In genomic region chr11:82718841-82719240, GRCh38 we compare ENCODE assay signal across 18 cellular contexts. TPM values are rescaled to one million over a fixed set of nuclear protein-coding genes. Genes with fewer than 3 reads are reported as not detected.
DNase-seq lines count a peak whose midpoint lies in the region; ATAC-seq and TF ChIP-seq lines count a peak whose summit lies in the region.
"Had no signal": no experiment of that assay in that cellular context is flagged by ENCODE, and none has a peak within 500 bp of the region (broad histone marks: within the 10 kb centered on the region; RNA-seq: fewer than 3 reads in every experiment).

No MANE protein-coding gene starts in this region.

- no peaks in the 10 kb centered on the region for H3K9me2 ChIP-seq in OCI-LY7 (ENCODE audit: insufficient read depth, low read length)

- no peaks in the 10 kb centered on the region for H3K4me1 ChIP-seq in OCI-LY7 (ENCODE audit: insufficient read depth, low read length, poor library complexity, severe bottlenecking)
- H3K4me1 ChIP-seq: HAP-1 had no signal

- no peaks in the 10 kb centered on the region for H3K79me2 ChIP-seq in OCI-LY7 (ENCODE audit: insufficient read depth, low read depth, low read length)

- H3K36me3 Mint-ChIP-seq in effector memory CD8-positive, alpha-beta T cell (ENCODE audit: insufficient read depth): no peaks in the 10 kb centered on the region
- H3K36me3 Mint-ChIP-seq in nephron progenitor cell (ENCODE audit: low read depth): no peaks in the 10 kb centered on the region

- H3K27ac Mint-ChIP-seq in effector memory CD8-positive, alpha-beta T cell: no peak overlapping the region
- no peak overlapping the region for H3K27ac Mint-ChIP-seq in nephron progenitor cell
- H3K27ac Mint-ChIP-seq: HFFc6 had no signal

- CTCF ChIA-PET in OCI-LY7 (lab: Charles Lee; ENCODE audit: unreplicated experiment): no interaction called here

- H3K4me3 ChIP-seq in dorsolateral prefrontal cortex (peak overlapping the region in 23 of 59 donors; percentile 3 to 47 (median 13)), OCI-LY7 (ENCODE audit: low read depth, low read length, poor library complexity, severe bottlenecking) (no peak overlapping the region)
- H3K4me3 ChIP-seq: GM23248, HAP-1, MG63, SJSA1 had no signal

- no peaks in the 10 kb centered on the region for H4K20me1 ChIP-seq in OCI-LY7 (ENCODE audit: insufficient read depth, low read length)

- H3K9me3 ChIP-seq in OCI-LY7 (ENCODE audit: low read length): no peaks in the 10 kb centered on the region
- H3K9me3 ChIP-seq: HAP-1, MG63, SJSA1 had no signal

- BruUV-seq in OCI-LY7 (replicated peaks; lab: Mats Ljungman, UMichigan): no TSS peak

- H3K27ac ChIP-seq in VCaP: peak overlapping the region; percentile 10; the same call in 1 of the 2 replicates
- peak overlapping the region; percentile 49 to 97 (median 91) for H3K27ac ChIP-seq in dorsolateral prefrontal cortex
- no peak overlapping the region for H3K27ac ChIP-seq in OCI-LY7 (ENCODE audit: low read depth, low read length, poor library complexity, severe bottlenecking)
- H3K27ac ChIP-seq: GM23248, SJSA1 had no signal

- no peaks in the 10 kb centered on the region for H3K27me3 ChIP-seq in dorsolateral prefrontal cortex
- H3K27me3 ChIP-seq: MG63, SJSA1 had no signal

- no peak overlapping the region for H3K4me3 Mint-ChIP-seq in effector memory CD8-positive, alpha-beta T cell
- H3K4me3 Mint-ChIP-seq in nephron progenitor cell: no peak overlapping the region
- H3K4me3 Mint-ChIP-seq: HFFc6 had no signal

- POLR2A ChIA-PET in OCI-LY7 (lab: Charles Lee): interaction anchor here (0.6 kb wide), 1 partner anchor 174 kb away, joined by 3 read pairs; no protein-coding TSS in a partner anchor

- no peaks in the 10 kb centered on the region for H3K36me3 ChIP-seq in OCI-LY7 (ENCODE audit: insufficient read depth, low read length)
- H3K36me3 ChIP-seq: HAP-1, MG63, SJSA1 had no signal

- no peaks in the 10 kb centered on the region for H3K4me1 Mint-ChIP-seq in effector memory CD8-positive, alpha-beta T cell (ENCODE audit: low read depth in 2 of 2)
- H3K4me1 Mint-ChIP-seq in nephron progenitor cell: peaks cover 21% of the 10 kb centered on the region

- TF ChIP-seq CTCF in VCaP (conservative IDR thresholded peaks at IDR 0.05) (no peak), dorsolateral prefrontal cortex (IDR thresholded peaks at IDR 0.05 in 54 of 56, conservative IDR thresholded peaks at IDR 0.05 in 2 of 56; ENCODE audit: low read depth in 1 of 56, partially characterized antibody in 56 of 56) (no peak), OCI-LY7 (conservative IDR thresholded peaks at IDR 0.05; ENCODE audit: low read length) (no peak), nephron progenitor cell (IDR thresholded peaks at IDR 0.05) (no peak)

- ATAC-seq in HG03139 (IDR thresholded peaks at IDR 0.05; ENCODE audit: unreplicated experiment): peak; percentile 8
- ATAC-seq in effector memory CD8-positive, alpha-beta T cell (replicated peaks): no peak

- H2AFZ ChIP-seq in OCI-LY7 (ENCODE audit: low read length): no peak overlapping the region
- H2AFZ ChIP-seq: GM23248 had no signal

- H3K27me3 Mint-ChIP-seq in effector memory CD8-positive, alpha-beta T cell: peaks cover 0 to 30% of the 10 kb centered on the region in 2 donors
- H3K27me3 Mint-ChIP-seq in nephron progenitor cell (ENCODE audit: low read depth, poor library complexity): no peaks in the 10 kb centered on the region

- DNase-seq in dorsolateral prefrontal cortex (no peak), superior temporal gyrus (ENCODE audit: extremely low spot score) (peak; percentile 78), OCI-LY7 (ENCODE audit: low spot score) (no peak), nephron progenitor cell (no peak)
- no peak for DNase-seq in effector memory CD8-positive, alpha-beta T cell
- DNase-seq: MG63; NCI-H187; NCI-H2081 treated with DMSO at 0.1 percent for 48 hours; NCI-H524 treated with DMSO at 0.1 percent for 48 hours; NK-92 treated with Interleukin-12 subunit alpha and Interleukin-12 subunit beta, amount 100 ng/mL, for 24 hours; Right ventricle myocardium superior had no signal

- intact Hi-C loops in dorsolateral prefrontal cortex (cut with DNase I) (loop anchor here (1.0 to 10.0 kb wide), 9 partner anchors 14 to 1106 kb away; partner anchors contain the start of genes CCDC90B (in 1 of the 2), DDIAS (in 1 of the 2), FAM181B (in 1 of the 2) and PCF11 (in 1 of the 2)), OCI-LY7 (cut with micrococcal nuclease; ENCODE audit: unreplicated experiment) (loop anchor here (1.0 to 5.0 kb wide), 3 partner anchors 145 to 1102 kb away; no protein-coding TSS in a partner anchor)

- H3K4me2 ChIP-seq in OCI-LY7 (ENCODE audit: low read length): no peak overlapping the region

- no peaks in the 10 kb centered on the region for H3K9me3 Mint-ChIP-seq in effector memory CD8-positive, alpha-beta T cell
- H3K9me3 Mint-ChIP-seq in nephron progenitor cell: no peaks in the 10 kb centered on the region
- H3K9me3 Mint-ChIP-seq: HFFc6 had no signal

RNA-seq across cellular contexts. Expression of gene FAM181B, which starts 14.8 kb away (rescaled TPM):
- total RNA-seq in dorsolateral prefrontal cortex (10 to 100 TPM; 11.4 to 62.1 (median 20.1) TPM), OCI-LY7 (2022) (not detected in 2 replicates)
- not detected in 2 replicates for total RNA-seq in OCI-LY7 (2014; rRNA removed; shearing (Covaris generic))
- total RNA-seq: A172, GM23248, HFFc6 had no signal

Comparison
In these comparisons a context has a peak if more than half of its experiments do, and no peak if none do; other contexts are left out.
1. RNA of gene FAM181B, which starts 14.8 kb away (total RNA-seq): 11.4 to 62.1 TPM in dorsolateral prefrontal cortex; not detected in OCI-LY7; every median in the first group is over 10 times any median in the second.